In the genomic region with DNA sequence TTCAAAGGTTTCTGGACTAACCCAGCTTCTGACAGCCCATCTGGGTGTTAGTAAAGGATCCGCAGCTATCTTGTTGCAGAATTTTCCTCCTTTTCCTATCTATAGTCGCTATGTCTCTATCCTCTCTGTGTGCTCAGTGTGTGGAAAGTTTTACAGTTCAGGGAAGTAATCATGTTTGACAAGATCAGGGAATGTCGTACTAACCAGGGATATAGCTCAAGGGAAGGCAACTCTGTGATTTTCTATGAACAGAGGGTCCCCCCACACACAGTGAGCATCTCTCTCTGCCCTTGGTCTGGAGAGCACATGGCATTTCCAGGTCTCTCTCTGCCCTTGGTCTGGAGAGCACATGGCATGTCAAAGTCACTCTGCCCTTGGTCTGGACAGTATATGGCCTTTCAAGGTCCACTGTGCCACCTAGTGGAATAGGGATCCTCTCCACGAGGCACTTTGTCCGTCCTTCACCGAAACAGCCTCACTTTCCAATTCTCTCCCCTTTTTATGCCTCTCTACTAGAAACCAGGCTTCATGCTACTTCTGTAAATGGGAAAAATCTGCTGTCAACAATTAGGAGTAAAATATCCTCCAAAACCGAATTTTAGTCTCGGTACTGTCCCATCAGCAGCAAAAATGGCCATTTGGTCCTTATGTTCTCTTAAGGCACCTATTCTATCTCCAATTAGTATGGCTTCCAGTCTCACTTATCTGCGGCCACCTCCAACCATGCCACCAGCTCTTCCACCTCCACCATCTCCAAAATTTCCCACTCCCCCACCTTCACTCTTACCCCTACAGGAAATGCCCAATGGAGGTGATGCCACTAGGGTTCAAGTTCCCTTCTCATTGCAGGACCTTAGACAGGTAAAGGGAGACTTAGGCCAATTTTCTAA, we compare ENCODE assay signal across 13 cellular contexts.
"Had no signal": no experiment of that assay in that cellular context is flagged by ENCODE, and none has a peak within 500 bp of the region (broad histone marks: within the 10 kb centered on the region; RNA-seq: fewer than 3 reads in every experiment).

No MANE protein-coding gene starts in this region.

- H3K36me3 Mint-ChIP-seq: activated naive CD8-positive, alpha-beta T cell; mesothelial cell of epicardium had no signal

- H3K4me1 Mint-ChIP-seq: mesothelial cell of epicardium had no signal

- H3K27me3 ChIP-seq: esophagus muscularis mucosa, upper lobe of left lung had no signal

- DNase-seq: activated CD4-positive, alpha-beta T cell treated with anti-CD3 and anti-CD28 coated beads, Interleukin-2, amount 50 U/mL, for 48 hours; effector CD4-positive, alpha-beta T cell; left cardiac atrium; spleen; stimulated activated naive B cell treated with anti-CD40 and anti-IgM and Interleukin-4, amounts not matched to agents 10 μg/mL and 1 μg/mL and 100 μg/mL, for 72 hours; upper lobe of left lung had no signal

- H3K9me3 Mint-ChIP-seq: natural killer cell treated with Interleukin-12 subunit alpha and Interleukin-12 subunit beta and Interleukin-15 and Interleukin-18, amount 100 ng/mL, for 72 hours had no signal

- ATAC-seq: left cardiac atrium; natural killer cell treated with Interleukin-12 subunit alpha and Interleukin-12 subunit beta and Interleukin-15 and Interleukin-18, amount 100 ng/mL, for 72 hours; stimulated activated naive B cell treated with anti-CD40 and anti-IgM and Interleukin-4, amounts not matched to agents 10 μg/mL and 1 μg/mL and 100 μg/mL, for 72 hours had no signal

- H3K36me3 ChIP-seq: esophagus muscularis mucosa, spleen, thoracic aorta, upper lobe of left lung had no signal

- H3K4me3 ChIP-seq: esophagus muscularis mucosa, lung, spleen, thoracic aorta, upper lobe of left lung had no signal

- H3K4me3 Mint-ChIP-seq: activated naive CD8-positive, alpha-beta T cell; mesothelial cell of epicardium; natural killer cell treated with Interleukin-12 subunit alpha and Interleukin-12 subunit beta and Interleukin-15 and Interleukin-18, amount 100 ng/mL, for 72 hours; stimulated activated naive B cell treated with anti-CD40 and anti-IgM and Interleukin-4, amounts not matched to agents 10 μg/mL and 1 μg/mL and 100 μg/mL, for 72 hours; T-helper 1 cell treated with Interleukin-12 subunit alpha and Interleukin-12 subunit beta and Interleukin-4 antibody, amounts not matched to agents 30 μg/mL and 1 μg/mL, for 36 hours had no signal

- H3K9me3 ChIP-seq: thoracic aorta had no signal

- H3K27ac ChIP-seq: esophagus muscularis mucosa, spleen, thoracic aorta, upper lobe of left lung had no signal

- H3K4me1 ChIP-seq: esophagus muscularis mucosa, spleen, upper lobe of left lung had no signal

- H3K27ac Mint-ChIP-seq: activated naive CD8-positive, alpha-beta T cell; mesothelial cell of epicardium; natural killer cell treated with Interleukin-12 subunit alpha and Interleukin-12 subunit beta and Interleukin-15 and Interleukin-18, amount 100 ng/mL, for 72 hours; stimulated activated naive B cell treated with anti-CD40 and anti-IgM and Interleukin-4, amounts not matched to agents 10 μg/mL and 1 μg/mL and 100 μg/mL, for 72 hours; T-helper 1 cell treated with Interleukin-12 subunit alpha and Interleukin-12 subunit beta and Interleukin-4 antibody, amounts not matched to agents 30 μg/mL and 1 μg/mL, for 36 hours had no signal
